In genomic region chr2:191023235-191023679, GRCh38 we compare ENCODE assay signal across 17 cellular contexts. TPM values are rescaled to one million over a fixed set of nuclear protein-coding genes. Genes with fewer than 3 reads are reported as not detected.
A peak's percentile ranks its signal among the peaks of the same experiment; 100 is the strongest.
DNase-seq lines count a peak whose midpoint lies in the region; ATAC-seq, FAIRE-seq and TF ChIP-seq lines count a peak whose summit lies in the region.
"Had no signal": no experiment of that assay in that cellular context is flagged by ENCODE, and none has a peak within 500 bp of the region (broad histone marks: within the 10 kb centered on the region; RNA-seq: fewer than 3 reads in every experiment).

No MANE protein-coding gene starts in this region.

- peaks cover 27% of the 10 kb centered on the region for H3K36me3 Mint-ChIP-seq in activated CD8-positive, alpha-beta memory T cell treated with anti-CD3 and anti-CD28 coated beads, Interleukin-2, amount 10 ng/mL, durations not matched to agents 7 days and 5 days
- H3K36me3 Mint-ChIP-seq in stimulated activated effector memory CD8-positive, alpha-beta T cell treated with anti-CD3 and anti-CD28 coated beads, Interleukin-12 subunit alpha, Interleukin-12 subunit beta, amount 100 ng/mL, for 72 hours: peaks cover 9% of the 10 kb centered on the region

- CTCF ChIA-PET in activated CD8-positive, alpha-beta memory T cell treated with anti-CD3 and anti-CD28 coated beads, Interleukin-2, amount 10 ng/mL, durations not matched to agents 7 days and 5 days (lab: Charles Lee): interaction anchor here (0.6 to 1.7 kb wide), 8 partner anchors 9 to 141 kb away, joined by 3 to 7 read pairs (median 4); partner anchors contain the start of gene STAT1
- CTCF ChIA-PET in K562 (lab: Yijun Ruan, JAX; ENCODE audit: low intra/inter-chr PET ratio): no interaction called here

- 22% methylated on average over 7 of the region's 7 CpGs for WGBS in K562 (ENCODE audit: insufficient coverage, low coverage, missing lambda C conversion rate)

- intact Hi-C loops in K562 (cut with micrococcal nuclease): loop anchor here (5.0 kb wide), 1 partner anchor 141 kb away; the partner anchor contains the start of gene GLS

- no peaks in the 10 kb centered on the region for H3K9me1 ChIP-seq in K562 (ENCODE audit: control insufficient read depth, insufficient read depth, low read length)

- peak; percentile 55 for DNase-seq in activated CD8-positive, alpha-beta memory T cell treated with anti-CD3 and anti-CD28 coated beads, Interleukin-2, amount 10 ng/mL, durations not matched to agents 7 days and 5 days
- no peak for DNase-seq in activated CD8-positive, alpha-beta memory T cell treated with anti-CD3 and anti-CD28 coated beads for 24 hours
- DNase-seq in K562 (ENCODE audit: extremely low read depth in 1 of 4, low spot score in 3 of 4): peak; percentile 25 to 60 (median 46)
- DNase-seq in NCI-H1105 treated with DMSO at 0.1 percent for 48 hours (lab: John Stamatoyannopoulos, UW): no peak
- no peak for DNase-seq in stimulated activated effector memory CD8-positive, alpha-beta T cell treated with anti-CD3 and anti-CD28 coated beads, Interleukin-12 subunit alpha, Interleukin-12 subunit beta, amount 100 ng/mL, for 72 hours (ENCODE audit: low spot score in 2 of 2)
- DNase-seq: NCI-H2171 treated with DMSO at 0.1 percent for 48 hours; stimulated activated CD8-positive, alpha-beta memory T cell treated with anti-CD3 and anti-CD28 coated beads, Interleukin-4, amount 100 ng/mL, for 48 hours; thyroid gland had no signal

- H4K20me1 ChIP-seq in KMS-11 (ENCODE audit: insufficient read depth) (no peaks in the 10 kb centered on the region), K562 (replicated peaks; ENCODE audit: control insufficient read depth, insufficient read depth, low read length) (no peaks in the 10 kb centered on the region)

- H2AFZ ChIP-seq in KMS-11 (ENCODE audit: low read depth) (no peak overlapping the region), K562 (ENCODE audit: low read depth, low read length) (peak overlapping the region; percentile 93)

- H3K27me3 Mint-ChIP-seq in activated CD8-positive, alpha-beta memory T cell treated with anti-CD3 and anti-CD28 coated beads, Interleukin-2, amount 10 ng/mL, durations not matched to agents 7 days and 5 days: peaks cover 2% of the 10 kb centered on the region

- H3K27ac ChIP-seq in KMS-11: no peak overlapping the region
- H3K27ac ChIP-seq in K562 (ENCODE audit: extremely low read depth, low read depth, low read length): peak overlapping the region; percentile 93
- peak overlapping the region; percentile 97 for H3K27ac ChIP-seq in neutrophil
- H3K27ac ChIP-seq: right atrium auricular region, thyroid gland had no signal

- H3K4me3 ChIP-seq in KMS-11 (IDR thresholded peaks at IDR 0.05; ENCODE audit: insufficient read depth, low read depth, low read length) (no peak overlapping the region), K562 (no peak overlapping the region), neutrophil (ENCODE audit: low read depth in 1 of 2, low read length in 1 of 2) (no peak overlapping the region)
- H3K4me3 ChIP-seq: lung, right atrium auricular region, thyroid gland had no signal

- H3K4me1 Mint-ChIP-seq in activated CD8-positive, alpha-beta memory T cell treated with anti-CD3 and anti-CD28 coated beads, Interleukin-2, amount 10 ng/mL, durations not matched to agents 7 days and 5 days: peaks cover 51% of the 10 kb centered on the region
- peaks cover 30% of the 10 kb centered on the region for H3K4me1 Mint-ChIP-seq in stimulated activated effector memory CD8-positive, alpha-beta T cell treated with anti-CD3 and anti-CD28 coated beads, Interleukin-12 subunit alpha, Interleukin-12 subunit beta, amount 100 ng/mL, for 72 hours

- no TSS peak for BruUV-seq in K562 (replicated peaks; lab: Mats Ljungman, UMichigan)

- no peaks in the 10 kb centered on the region for H3K36me3 ChIP-seq in KMS-11 (ENCODE audit: insufficient read depth)
- H3K36me3 ChIP-seq in K562 (ENCODE audit: control insufficient read depth, insufficient read depth, low read length): no peaks in the 10 kb centered on the region
- H3K36me3 ChIP-seq in neutrophil: no peaks in the 10 kb centered on the region
- H3K36me3 ChIP-seq: right atrium auricular region, thyroid gland had no signal

- in situ Hi-C loops in K562 (cut with MboI): no loop called here

- peak; percentile 87 for FAIRE-seq in K562 (lab: Jason Lieb, UNC)
- FAIRE-seq: D721Med, frontal cortex, H1 had no signal

- H3K4me1 ChIP-seq in KMS-11 (ENCODE audit: low read depth, poor library complexity, severe bottlenecking) (peaks cover 52% of the 10 kb centered on the region), K562 (replicated peaks in 1 of 2; ENCODE audit: control insufficient read depth in 2 of 2, insufficient read depth in 2 of 2, low read length in 2 of 2) (peaks cover 0 to 22% of the 10 kb centered on the region in 2 experiments; a peak in 4 of 5 replicates), neutrophil (ENCODE audit: control insufficient read depth in 1 of 2, insufficient read depth in 1 of 2, low read depth in 1 of 2, low read length in 1 of 2) (peaks cover 29 to 36% of the 10 kb centered on the region in 2 experiments)

- no peak for TF ChIP-seq RAD21 in K562 (CRISPR knock-in tag; conservative IDR thresholded peaks at IDR 0.05 in 1 of 2, IDR thresholded peaks at IDR 0.05 in 1 of 2)

- peak; percentile 49; the same call in 1 of the 2 replicates for TF ChIP-seq EP300 in K562 (IDR thresholded peaks at IDR 0.05; ENCODE audit: low read length)

- no peaks in the 10 kb centered on the region for H3K27me3 ChIP-seq in KMS-11 (ENCODE audit: insufficient read depth, low read depth)
- no peaks in the 10 kb centered on the region for H3K27me3 ChIP-seq in K562 (ENCODE audit: control insufficient read depth in 2 of 2, insufficient read depth in 2 of 2, low read length in 2 of 2)
- no peaks in the 10 kb centered on the region for H3K27me3 ChIP-seq in neutrophil
- H3K27me3 ChIP-seq: right atrium auricular region, thyroid gland had no signal

- no peaks in the 10 kb centered on the region for H3K9me3 Mint-ChIP-seq in activated CD8-positive, alpha-beta memory T cell treated with anti-CD3 and anti-CD28 coated beads, Interleukin-2, amount 10 ng/mL, durations not matched to agents 7 days and 5 days (ENCODE audit: low read depth)
- no peaks in the 10 kb centered on the region for H3K9me3 Mint-ChIP-seq in stimulated activated effector memory CD8-positive, alpha-beta T cell treated with anti-CD3 and anti-CD28 coated beads, Interleukin-12 subunit alpha, Interleukin-12 subunit beta, amount 100 ng/mL, for 72 hours

- no peak overlapping the region for H3K9ac ChIP-seq in KMS-11
- H3K9ac ChIP-seq in K562 (ENCODE audit: insufficient read depth in 1 of 2, low read depth in 2 of 2, low read length in 2 of 2): peak overlapping the region in 1 of 2 experiments; percentile 87; a peak in 1 of 4 replicates

- H3K27ac Mint-ChIP-seq in activated CD8-positive, alpha-beta memory T cell treated with anti-CD3 and anti-CD28 coated beads, Interleukin-2, amount 10 ng/mL, durations not matched to agents 7 days and 5 days: no peak overlapping the region
- H3K27ac Mint-ChIP-seq in stimulated activated effector memory CD8-positive, alpha-beta T cell treated with anti-CD3 and anti-CD28 coated beads, Interleukin-12 subunit alpha, Interleukin-12 subunit beta, amount 100 ng/mL, for 72 hours: no peak overlapping the region
- H3K27ac Mint-ChIP-seq: T-helper 1 cell treated with Interleukin-12 subunit alpha and Interleukin-12 subunit beta and Interleukin-4 antibody, amounts not matched to agents 30 μg/mL and 1 μg/mL, for 36 hours had no signal

- H3K4me3 Mint-ChIP-seq in activated CD8-positive, alpha-beta memory T cell treated with anti-CD3 and anti-CD28 coated beads, Interleukin-2, amount 10 ng/mL, durations not matched to agents 7 days and 5 days: no peak overlapping the region
- no peak overlapping the region for H3K4me3 Mint-ChIP-seq in stimulated activated effector memory CD8-positive, alpha-beta T cell treated with anti-CD3 and anti-CD28 coated beads, Interleukin-12 subunit alpha, Interleukin-12 subunit beta, amount 100 ng/mL, for 72 hours
- H3K4me3 Mint-ChIP-seq: T-helper 1 cell treated with Interleukin-12 subunit alpha and Interleukin-12 subunit beta and Interleukin-4 antibody, amounts not matched to agents 30 μg/mL and 1 μg/mL, for 36 hours had no signal

- ATAC-seq in activated CD8-positive, alpha-beta memory T cell treated with anti-CD3 and anti-CD28 coated beads, Interleukin-2, amount 10 ng/mL, durations not matched to agents 7 days and 5 days: peak; percentile 39
- ATAC-seq in K562 (peak; percentile 24), HG02610 (IDR thresholded peaks at IDR 0.05; ENCODE audit: unreplicated experiment) (no peak)
- ATAC-seq in stimulated activated effector memory CD8-positive, alpha-beta T cell treated with anti-CD3 and anti-CD28 coated beads, Interleukin-12 subunit alpha, Interleukin-12 subunit beta, amount 100 ng/mL, for 72 hours: no peak

- TF ChIP-seq CTCF in KMS-11 (conservative IDR thresholded peaks at IDR 0.05; ENCODE audit: low read depth, low read length) (no peak), K562 (IDR thresholded peaks at IDR 0.05 in 2 of 3, conservative IDR thresholded peaks at IDR 0.05 in 1 of 3; ENCODE audit: insufficient read depth in 2 of 3, low read depth in 1 of 3, low read length in 3 of 3) (no peak), neutrophil (IDR thresholded peaks at IDR 0.05) (no peak)

- TF ChIP-seq POLR2A in K562 (conservative IDR thresholded peaks at IDR 0.05): no peak

- POLR2A ChIA-PET in K562 (lab: Yijun Ruan, JAX): interaction anchor here (0.6 to 0.8 kb wide), 3 partner anchors 9 to 28 kb away, joined by 3 to 5 read pairs (median 4); no protein-coding TSS in a partner anchor

- H3K9me3 ChIP-seq in K562 (replicated peaks; ENCODE audit: control insufficient read depth, insufficient read depth, low read depth, low read length) (no peaks in the 10 kb centered on the region; the same call in 1 of the 2 replicates), neutrophil (no peaks in the 10 kb centered on the region)
- H3K9me3 ChIP-seq: right atrium auricular region, thyroid gland had no signal

- 0 out of 2 replicates have a peak overlapping the region, but pooled peaks have one; percentile 19 for H3K4me2 ChIP-seq in KMS-11
- H3K4me2 ChIP-seq in K562 (ENCODE audit: insufficient read depth, low read length): peak overlapping the region; percentile 94

- H3K79me2 ChIP-seq in KMS-11 (ENCODE audit: insufficient read depth, low read depth) (no peaks in the 10 kb centered on the region), K562 (ENCODE audit: control insufficient read depth, insufficient read depth, low read length) (peaks cover 17% of the 10 kb centered on the region)

RNA-seq across cellular contexts. Expression of gene STAT1, which starts 9.3 kb away (rescaled TPM):
- 100 to 1,000 TPM; 385 to 515 TPM for total RNA-seq in activated CD8-positive, alpha-beta memory T cell treated with anti-CD3 and anti-CD28 coated beads, Interleukin-2, amount 10 ng/mL, durations not matched to agents 7 days and 5 days
- 23.7 and 38.9 TPM in 2 replicates for total RNA-seq in K562 (2011; cell fraction: chromatin; rRNA removed; ENCODE audit: low replicate concordance)
- 18.3 TPM in 2 replicates for total RNA-seq in K562 (2011; cell fraction: nucleolus; rRNA removed)
- total RNA-seq in K562 (2011; cell fraction: nucleoplasm; rRNA removed): 21.9 and 25.7 TPM in 2 replicates
- total RNA-seq in K562 (2014; rRNA removed) (19.3 and 25.5 TPM in 2 replicates), K562 (2014; rRNA removed; fragmentation: Illumina TruSeq; extraction: Trizol) (26.8 and 29.8 TPM in 2 replicates), K562 (2015; rRNA removed; fragmentation: Illumina TruSeq; extraction: Trizol) (32.2 and 33.4 TPM in 2 replicates), K562 (2021) (31.8 and 34.4 TPM in 2 replicates)
- polyA plus RNA-seq in K562 (2011; rRNA removed) (21.1 and 28.1 TPM in 2 replicates), K562 (2014; fragmentation: Illumina TruSeq; extraction: Trizol) (26.3 and 31.0 TPM in 2 replicates), K562 (2014; fragmentation: Nextera tagmentation; extraction: Ambion mirVana) (1 to 10 TPM; 8.7 to 8.8 TPM), K562 (2014; rRNA removed) (20.8 and 24.4 TPM in 2 replicates)
- 13.5 and 14.5 TPM in 2 replicates for polyA plus RNA-seq in K562 (2011; cell fraction: cytosol; rRNA removed)
- polyA plus RNA-seq in K562 (2011; cell fraction: nucleus; rRNA removed): 22.4 and 26.8 TPM in 2 replicates
- 24.5 and 30.2 TPM in 2 replicates for polyA plus RNA-seq in K562 (2012)
- 37.2 and 48.2 TPM in 2 replicates for polyA minus RNA-seq in K562 (2011; rRNA and poly(A)+ RNA removed)
- polyA minus RNA-seq in K562 (2011; cell fraction: cytosol; rRNA and poly(A)+ RNA removed): 15.6 and 40.9 TPM in 2 replicates
- polyA minus RNA-seq in K562 (2011; cell fraction: nucleus; rRNA and poly(A)+ RNA removed): 27.1 and 29.4 TPM in 2 replicates

Comparison
In these comparisons a context has a peak if more than half of its experiments do, and no peak if none do; other contexts are left out.
1. DNase-seq: peak in activated CD8-positive, alpha-beta memory T cell treated with anti-CD3 and anti-CD28 coated beads, Interleukin-2, amount 10 ng/mL, durations not matched to agents 7 days and 5 days (single experiment) and K562 (4 of 4); none in activated CD8-positive, alpha-beta memory T cell treated with anti-CD3 and anti-CD28 coated beads for 24 hours (single experiment), NCI-H1105 treated with DMSO at 0.1 percent for 48 hours (single experiment) and stimulated activated effector memory CD8-positive, alpha-beta T cell treated with anti-CD3 and anti-CD28 coated beads, Interleukin-12 subunit alpha, Interleukin-12 subunit beta, amount 100 ng/mL, for 72 hours (0 of 2).
2. ATAC-seq: peak in activated CD8-positive, alpha-beta memory T cell treated with anti-CD3 and anti-CD28 coated beads, Interleukin-2, amount 10 ng/mL, durations not matched to agents 7 days and 5 days (single experiment) and K562 (single experiment); none in HG02610 (single experiment) and stimulated activated effector memory CD8-positive, alpha-beta T cell treated with anti-CD3 and anti-CD28 coated beads, Interleukin-12 subunit alpha, Interleukin-12 subunit beta, amount 100 ng/mL, for 72 hours (single experiment).
3. RNA of gene STAT1, which starts 9.3 kb away (total RNA-seq): 385 to 515 TPM in activated CD8-positive, alpha-beta memory T cell treated with anti-CD3 and anti-CD28 coated beads, Interleukin-2, amount 10 ng/mL, durations not matched to agents 7 days and 5 days; 18.3 to 38.9 TPM in K562; every median in the first group is over 4 times any median in the second.